ENCODE assay signal across 19 cellular contexts in genomic region chr3:59318881-59319280, GRCh38.
"Had no signal": no experiment of that assay in that cellular context is flagged by ENCODE, and none has a peak within 500 bp of the region (broad histone marks: within the 10 kb centered on the region; RNA-seq: fewer than 3 reads in every experiment).

No MANE protein-coding gene starts in this region.

- H3K36me3 ChIP-seq: SJSA1 had no signal

- FAIRE-seq: HepG2 had no signal

- H3K27ac ChIP-seq: SJSA1, SK-N-MC had no signal

- H3K4me3 ChIP-seq: SJSA1, SK-N-MC had no signal

- ATAC-seq: HepG2 had no signal

- H3K27me3 ChIP-seq: SJSA1 had no signal

- DNase-seq: IMR-90, Karpas-422, KG1, MM.1S, NCI-H1092 treated with DMSO at 0.1 percent for 48 hours, NCI-H1436, NCI-H187, NCI-H2029, NCI-H2081 treated with DMSO at 0.1 percent for 48 hours, NCI-H2171, NCI-H524 treated with DMSO at 0.1 percent for 48 hours, NCI-H69, NCI-H774, Right ventricle myocardium superior, RPMI8226, SIG-M5 had no signal

- H3K9me3 ChIP-seq: SJSA1 had no signal
